21 cellular contexts compared by ENCODE assay signal in the genomic region with DNA sequence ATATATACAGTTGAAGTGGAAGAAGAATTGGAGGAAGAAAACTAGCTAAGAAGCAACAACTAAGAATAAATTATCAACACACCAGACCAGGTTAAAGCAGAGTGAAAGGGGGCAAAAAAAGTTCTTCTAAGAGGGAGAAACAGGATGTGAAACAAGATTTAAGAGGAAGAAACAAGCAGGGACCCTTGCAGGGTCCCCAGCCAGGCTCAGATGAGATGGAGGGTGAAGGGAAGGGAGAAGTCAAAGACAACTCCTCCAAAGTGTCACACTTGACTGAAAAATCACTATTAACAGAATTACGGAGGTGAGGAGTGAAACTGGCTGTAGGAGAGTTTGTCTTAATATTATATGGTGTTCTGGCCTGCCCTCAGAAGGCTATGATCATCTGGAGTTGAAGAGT.
DNase-seq lines count a peak whose midpoint lies in the region; ATAC-seq and TF ChIP-seq lines count a peak whose summit lies in the region.
"Had no signal": no experiment of that assay in that cellular context is flagged by ENCODE, and none has a peak within 500 bp of the region (broad histone marks: within the 10 kb centered on the region; RNA-seq: fewer than 3 reads in every experiment).

No MANE protein-coding gene starts in this region.

- H3K4me3 Mint-ChIP-seq in progenitor cell of endocrine pancreas (ENCODE audit: low read depth), result no peak overlapping the region
- no peak overlapping the region for H3K4me3 Mint-ChIP-seq in activated CD8-positive, alpha-beta memory T cell treated with anti-CD3 and anti-CD28 coated beads, Interleukin-2, amount 10 ng/mL, durations not matched to agents 7 days and 5 days
- H3K4me3 Mint-ChIP-seq: T-cell had no signal

- no peak overlapping the region for H2AK5ac ChIP-seq in mesenchymal stem cell (ENCODE audit: low read length, severe bottlenecking)

- H2AFZ ChIP-seq in OCI-LY7 (ENCODE audit: low read length), result no peak overlapping the region
- H2AFZ ChIP-seq in mesenchymal stem cell (ENCODE audit: low read depth, low read length), result no peak overlapping the region

- ATAC-seq in activated CD8-positive, alpha-beta memory T cell treated with anti-CD3 and anti-CD28 coated beads, Interleukin-2, amount 10 ng/mL, durations not matched to agents 7 days and 5 days, result no peak
- ATAC-seq: Panc1, T-cell had no signal

- no peaks in the 10 kb centered on the region for H3K36me3 ChIP-seq in BLaER1
- no peaks in the 10 kb centered on the region for H3K36me3 ChIP-seq in OCI-LY7 (ENCODE audit: insufficient read depth, low read length)
- no peaks in the 10 kb centered on the region for H3K36me3 ChIP-seq in prostate gland
- peaks cover 0 to 94% of the 10 kb centered on the region in 2 experiments for H3K36me3 ChIP-seq in mesenchymal stem cell (ENCODE audit: control insufficient read depth in 1 of 2, insufficient read depth in 2 of 2, low read depth in 1 of 2, low read length in 2 of 2)
- H3K36me3 ChIP-seq: SJCRH30 had no signal

- no TSS peak for BruUV-seq in OCI-LY7 (replicated peaks; lab: Mats Ljungman, UMichigan)

- H2BK120ac ChIP-seq in mesenchymal stem cell (ENCODE audit: low read depth, low read length), result no peak overlapping the region

- no peaks in the 10 kb centered on the region for H3K36me3 Mint-ChIP-seq in progenitor cell of endocrine pancreas (ENCODE audit: insufficient read depth)
- H3K36me3 Mint-ChIP-seq in activated CD8-positive, alpha-beta memory T cell treated with anti-CD3 and anti-CD28 coated beads, Interleukin-2, amount 10 ng/mL, durations not matched to agents 7 days and 5 days, result no peaks in the 10 kb centered on the region
- H3K36me3 Mint-ChIP-seq: T-cell had no signal

- WGBS in prostate gland, result 77% methylated on average over 1 of the region's 1 CpG
- 100% methylated on average over 1 of the region's 1 CpG for WGBS in mesenchymal stem cell

- H3K79me1 ChIP-seq in mesenchymal stem cell (replicated peaks; ENCODE audit: low read length, poor library complexity, severe bottlenecking), result no peaks in the 10 kb centered on the region

- H3K79me2 ChIP-seq in OCI-LY7 (ENCODE audit: insufficient read depth, low read depth, low read length), result no peaks in the 10 kb centered on the region

- peaks cover 16% of the 10 kb centered on the region for H3K4me1 ChIP-seq in BLaER1
- peaks cover 8% of the 10 kb centered on the region for H3K4me1 ChIP-seq in OCI-LY7 (ENCODE audit: insufficient read depth, low read length, poor library complexity, severe bottlenecking)
- H3K4me1 ChIP-seq in prostate gland (replicated peaks), result no peaks in the 10 kb centered on the region
- no peaks in the 10 kb centered on the region for H3K4me1 ChIP-seq in mesenchymal stem cell (ENCODE audit: control insufficient read depth, insufficient read depth, low read depth, low read length)

- no peak overlapping the region for H3K4me3 ChIP-seq in BLaER1
- no peak overlapping the region for H3K4me3 ChIP-seq in OCI-LY7 (ENCODE audit: low read depth, low read length, poor library complexity, severe bottlenecking)
- no peak overlapping the region for H3K4me3 ChIP-seq in prostate gland
- no peak overlapping the region for H3K4me3 ChIP-seq in mesenchymal stem cell (ENCODE audit: insufficient read depth in 1 of 2, low read depth in 1 of 2, low read length in 2 of 2)
- H3K4me3 ChIP-seq: MG63, SJCRH30 had no signal

- no peak overlapping the region for H4K8ac ChIP-seq in mesenchymal stem cell (ENCODE audit: low read length)

- peak; percentile 28 for DNase-seq in NAMALWA (ENCODE audit: low spot score)
- peak; percentile 23 for DNase-seq in OCI-LY7 (ENCODE audit: low spot score)
- DNase-seq in progenitor cell of endocrine pancreas (ENCODE audit: low spot score, unreplicated experiment), result no peak
- DNase-seq in prostate gland (ENCODE audit: low spot score), result no peak
- DNase-seq in activated CD8-positive, alpha-beta memory T cell treated with anti-CD3 and anti-CD28 coated beads, Interleukin-2, amount 10 ng/mL, durations not matched to agents 7 days and 5 days, result no peak
- no peak for DNase-seq in mesenchymal stem cell
- DNase-seq: AML-193, DMS53, EL, GF-D8, MG63, NCI-H1694, NCI-H2081, NCI-H2171, NCI-H345, NCI-H524, NCI-H82, SJCRH30, T-cell had no signal

- intact Hi-C loops in OCI-LY7 (cut with micrococcal nuclease; ENCODE audit: unreplicated experiment) (no loop called here), prostate gland (cut with DNase I) (no loop called here)

- H3K27ac ChIP-seq in BLaER1 (no peak overlapping the region), OCI-LY7 (ENCODE audit: low read depth, low read length, poor library complexity, severe bottlenecking) (no peak overlapping the region), prostate gland (no peak overlapping the region), mesenchymal stem cell (ENCODE audit: low read length, poor library complexity, severe bottlenecking) (no peak overlapping the region)
- H3K27ac ChIP-seq: SJCRH30 had no signal

- H3K4ac ChIP-seq in mesenchymal stem cell (ENCODE audit: low read depth in 1 of 2, low read length in 2 of 2), result no peak overlapping the region

- H4K20me1 ChIP-seq in BLaER1, result no peaks in the 10 kb centered on the region
- H4K20me1 ChIP-seq in OCI-LY7 (ENCODE audit: insufficient read depth, low read length), result no peaks in the 10 kb centered on the region

- H3K9me3 Mint-ChIP-seq in progenitor cell of endocrine pancreas (ENCODE audit: low read depth), result peaks cover under 1% of the 10 kb centered on the region
- H3K9me3 Mint-ChIP-seq in activated CD8-positive, alpha-beta memory T cell treated with anti-CD3 and anti-CD28 coated beads, Interleukin-2, amount 10 ng/mL, durations not matched to agents 7 days and 5 days (ENCODE audit: low read depth), result no peaks in the 10 kb centered on the region
- H3K9me3 Mint-ChIP-seq: T-cell had no signal

- H2BK15ac ChIP-seq in mesenchymal stem cell (ENCODE audit: low read depth, poor library complexity, severe bottlenecking), result no peak overlapping the region

- H3K27ac Mint-ChIP-seq in progenitor cell of endocrine pancreas, result peak overlapping the region; percentile 0
- H3K27ac Mint-ChIP-seq in activated CD8-positive, alpha-beta memory T cell treated with anti-CD3 and anti-CD28 coated beads, Interleukin-2, amount 10 ng/mL, durations not matched to agents 7 days and 5 days, result no peak overlapping the region
- H3K27ac Mint-ChIP-seq: T-cell had no signal

- peaks cover 21% of the 10 kb centered on the region for H3K4me1 Mint-ChIP-seq in progenitor cell of endocrine pancreas (ENCODE audit: low read depth)
- H3K4me1 Mint-ChIP-seq in activated CD8-positive, alpha-beta memory T cell treated with anti-CD3 and anti-CD28 coated beads, Interleukin-2, amount 10 ng/mL, durations not matched to agents 7 days and 5 days, result no peaks in the 10 kb centered on the region
- H3K4me1 Mint-ChIP-seq: T-cell had no signal

- CTCF ChIA-PET in OCI-LY7 (lab: Charles Lee; ENCODE audit: unreplicated experiment), result no interaction called here
- CTCF ChIA-PET in activated CD8-positive, alpha-beta memory T cell treated with anti-CD3 and anti-CD28 coated beads, Interleukin-2, amount 10 ng/mL, durations not matched to agents 7 days and 5 days (lab: Charles Lee), result no interaction called here

- no peak for TF ChIP-seq POLR2A in prostate gland (IDR thresholded peaks at IDR 0.05)

- H2BK5ac ChIP-seq in mesenchymal stem cell (ENCODE audit: low read depth, low read length, poor library complexity, severe bottlenecking), result no peak overlapping the region

- peaks cover 11% of the 10 kb centered on the region for H3K27me3 Mint-ChIP-seq in progenitor cell of endocrine pancreas
- H3K27me3 Mint-ChIP-seq in activated CD8-positive, alpha-beta memory T cell treated with anti-CD3 and anti-CD28 coated beads, Interleukin-2, amount 10 ng/mL, durations not matched to agents 7 days and 5 days, result peaks cover 13% of the 10 kb centered on the region
- H3K27me3 Mint-ChIP-seq: T-cell had no signal

- H3K9me2 ChIP-seq in OCI-LY7 (ENCODE audit: insufficient read depth, low read length), result no peaks in the 10 kb centered on the region

- no peak overlapping the region for H2BK12ac ChIP-seq in mesenchymal stem cell (ENCODE audit: low read length in 2 of 2)

- H3K14ac ChIP-seq in mesenchymal stem cell (ENCODE audit: low read length in 2 of 2), result no peak overlapping the region

- no peak overlapping the region for H3K23ac ChIP-seq in mesenchymal stem cell (ENCODE audit: low read length in 2 of 2)

- no peak overlapping the region for H3K9ac ChIP-seq in BLaER1
- no peak overlapping the region for H3K9ac ChIP-seq in mesenchymal stem cell (ENCODE audit: low read length)

- H3K27me3 ChIP-seq in BLaER1 (no peaks in the 10 kb centered on the region), prostate gland (replicated peaks; ENCODE audit: insufficient read depth) (no peaks in the 10 kb centered on the region), mesenchymal stem cell (ENCODE audit: control insufficient read depth in 1 of 2, insufficient read depth in 1 of 2, low read length in 2 of 2) (no peaks in the 10 kb centered on the region)
- H3K27me3 ChIP-seq: MG63, SJCRH30 had no signal

- H3K4me2 ChIP-seq in BLaER1 (peak overlapping the region; percentile 14; the same call in 1 of the 2 replicates), OCI-LY7 (ENCODE audit: low read length) (peak overlapping the region; percentile 7; the same call in 1 of the 2 replicates), mesenchymal stem cell (ENCODE audit: low read length, poor library complexity, severe bottlenecking) (no peak overlapping the region)

- no peak overlapping the region for H3K18ac ChIP-seq in mesenchymal stem cell (ENCODE audit: low read depth in 1 of 2, low read length in 2 of 2)

- TF ChIP-seq CTCF in OCI-LY7 (conservative IDR thresholded peaks at IDR 0.05; ENCODE audit: low read length), result no peak
- TF ChIP-seq CTCF in progenitor cell of endocrine pancreas (IDR thresholded peaks at IDR 0.05; ENCODE audit: unreplicated experiment), result no peak
- TF ChIP-seq CTCF in prostate gland (IDR thresholded peaks at IDR 0.05), result no peak

- H4K91ac ChIP-seq in mesenchymal stem cell (ENCODE audit: low read length), result no peak overlapping the region

- POLR2A ChIA-PET in OCI-LY7 (lab: Charles Lee), result interaction anchor here (0.6 kb wide), 1 partner anchor 312 kb away, joined by 3 read pairs; no protein-coding TSS in a partner anchor

- no peaks in the 10 kb centered on the region for H3K9me3 ChIP-seq in BLaER1
- H3K9me3 ChIP-seq in OCI-LY7 (ENCODE audit: low read length), result no peaks in the 10 kb centered on the region
- H3K9me3 ChIP-seq in prostate gland, result no peaks in the 10 kb centered on the region
- no peaks in the 10 kb centered on the region for H3K9me3 ChIP-seq in mesenchymal stem cell (ENCODE audit: control insufficient read depth, low read length)
- H3K9me3 ChIP-seq: MG63, SJCRH30 had no signal

Comparison
In these comparisons a context has a peak if more than half of its experiments do, and no peak if none do; other contexts are left out.
1. DNase-seq: peak in NAMALWA (single experiment) and OCI-LY7 (single experiment); none in progenitor cell of endocrine pancreas (single experiment), prostate gland (single experiment), activated CD8-positive, alpha-beta memory T cell treated with anti-CD3 and anti-CD28 coated beads, Interleukin-2, amount 10 ng/mL, durations not matched to agents 7 days and 5 days (single experiment) and mesenchymal stem cell (single experiment).